Comparison of ENCODE assay signal across 8 cellular contexts in genomic region chr9:134434896-134435506, GRCh38.
DNase-seq lines count a peak whose midpoint lies in the region; ATAC-seq and TF ChIP-seq lines count a peak whose summit lies in the region.

No MANE protein-coding gene starts in this region.

- DNase-seq in Caki2 (ENCODE audit: low read depth) (peak; percentile 97), NCI-H2171 (lab: John Stamatoyannopoulos, UW) (peak; percentile 96), caudate nucleus (lab: John Stamatoyannopoulos, UW) (peak; percentile 43 to 95 (median 82)), kidney epithelial cell (ENCODE audit: low read depth) (peak; percentile 94), NCI-H146 treated with DMSO at 0.1 percent for 48 hours (lab: John Stamatoyannopoulos, UW; ENCODE audit: unreplicated experiment) (no peak)
- DNase-seq in stimulated activated CD4-positive, alpha-beta T cell treated with anti-CD3 and anti-CD28 coated beads, Interleukin-15, amount 100 ng/mL, for 24 hours = no peak

- no peak for ATAC-seq in GM19324 (IDR thresholded peaks at IDR 0.05; ENCODE audit: low FRiP score, unreplicated experiment)

- peak overlapping the region in 1 of 5 donors; percentile 41 for H3K9ac ChIP-seq in subcutaneous abdominal adipose tissue (ENCODE audit: low read length in 5 of 5)

- H3K9me3 ChIP-seq in subcutaneous abdominal adipose tissue (ENCODE audit: control insufficient read depth in 5 of 5, low read length in 5 of 5) = no peaks in the 10 kb centered on the region

- no peaks in the 10 kb centered on the region for H3K27me3 ChIP-seq in kidney epithelial cell (ENCODE audit: control insufficient read depth, insufficient read depth, low read length)
- H3K27me3 ChIP-seq in subcutaneous abdominal adipose tissue (ENCODE audit: control insufficient read depth in 5 of 5, insufficient read depth in 4 of 5, low read length in 5 of 5) = no peaks in the 10 kb centered on the region

- no peak for TF ChIP-seq CTCF in kidney epithelial cell (IDR thresholded peaks at IDR 0.05; ENCODE audit: insufficient read depth, low read length, poor library complexity, severe bottlenecking)

- H3K4me1 ChIP-seq in subcutaneous abdominal adipose tissue (ENCODE audit: control insufficient read depth in 5 of 5, insufficient read depth in 5 of 5, low read length in 5 of 5) = peaks cover 6 to 84% (median 66%) of the 10 kb centered on the region in 5 donors

- H3K4me3 ChIP-seq in kidney epithelial cell (ENCODE audit: low read depth, low read length) (no peak overlapping the region), subcutaneous abdominal adipose tissue (ENCODE audit: low read depth in 1 of 5, low read length in 5 of 5) (peak overlapping the region in 2 of 5 donors; percentile 8 to 28)

- in situ Hi-C loops in Caki2 (cut with HindIII; ENCODE audit: low pct_unique_long_range_greater_than_20kb, low sequenced_read_pairs) = no loop called here

- H3K27ac ChIP-seq in caudate nucleus (ENCODE audit: low read depth, low read length) (peak overlapping the region; percentile 96), subcutaneous abdominal adipose tissue (ENCODE audit: low read depth, low read length) (peak overlapping the region; percentile 60)

- no peaks in the 10 kb centered on the region for H3K36me3 ChIP-seq in kidney epithelial cell (ENCODE audit: control insufficient read depth, insufficient read depth, low read length)
- peaks cover 0 to 57% (median 42%) of the 10 kb centered on the region in 5 donors for H3K36me3 ChIP-seq in subcutaneous abdominal adipose tissue (ENCODE audit: control insufficient read depth in 5 of 5, insufficient read depth in 5 of 5, low read length in 5 of 5)

Comparison
In these comparisons a context has a peak if more than half of its experiments do, and no peak if none do; other contexts are left out.
1. DNase-seq: peak in Caki2 (single experiment), NCI-H2171 (single experiment), caudate nucleus (61 of 61) and kidney epithelial cell (single experiment); none in NCI-H146 treated with DMSO at 0.1 percent for 48 hours (single experiment) and stimulated activated CD4-positive, alpha-beta T cell treated with anti-CD3 and anti-CD28 coated beads, Interleukin-15, amount 100 ng/mL, for 24 hours (single experiment).